In genomic region chr17:17737938-17738894, GRCh38 we compare ENCODE assay signal across 1 cellular context.
TF ChIP-seq lines count a peak whose summit lies in the region.

No MANE protein-coding gene starts in this region.

TF ChIP-seq in A549, 52 proteins besides CTCF, POLR2A, EP300 and RAD21 (continued from another document):
- TF ChIP-seq HOXB5 (CRISPR knock-in tag; IDR thresholded peaks at IDR 0.05) (peak; percentile 61; the same call in 1 of the 2 replicates), REST (IDR thresholded peaks at IDR 0.05) (no peak), USF2 (IDR thresholded peaks at IDR 0.05) (no peak), EHF (CRISPR knock-in tag; IDR thresholded peaks at IDR 0.05) (peak; percentile 82; the same call in 1 of the 2 replicates), ZFP36 (IDR thresholded peaks at IDR 0.05; ENCODE audit: borderline replicate concordance, partially characterized antibody) (no peak), MAX (IDR thresholded peaks at IDR 0.05) (no peak), SMC3 (IDR thresholded peaks at IDR 0.05) (no peak), EHMT2 (IDR thresholded peaks at IDR 0.05; ENCODE audit: low read depth) (no peak), JUNB (IDR thresholded peaks at IDR 0.05) (no peak), FOXS1 (CRISPR knock-in tag; IDR thresholded peaks at IDR 0.05) (no peak), KDM5A (IDR thresholded peaks at IDR 0.05) (no peak), ELK1 (IDR thresholded peaks at IDR 0.05; ENCODE audit: low read depth, low read length) (no peak), HDAC2 (IDR thresholded peaks at IDR 0.05) (no peak), HEYL (CRISPR knock-in tag; IDR thresholded peaks at IDR 0.05) (0 out of 2 replicates have a peak, but pooled peaks have one; percentile 47), MAZ (IDR thresholded peaks at IDR 0.05; ENCODE audit: borderline replicate concordance, low read depth, low read length) (no peak), POLR2AphosphoS2 (conservative IDR thresholded peaks at IDR 0.05; ENCODE audit: low read length) (no peak), MYC (IDR thresholded peaks at IDR 0.05; ENCODE audit: borderline replicate concordance, low read length) (no peak), KDM1A (IDR thresholded peaks at IDR 0.05; ENCODE audit: low read depth) (0 out of 2 replicates have a peak, but pooled peaks have one; percentile 40), SREBF2 (IDR thresholded peaks at IDR 0.05) (no peak), PHF8 (IDR thresholded peaks at IDR 0.05; ENCODE audit: borderline replicate concordance, low read depth) (no peak), HMGXB4 (CRISPR knock-in tag; IDR thresholded peaks at IDR 0.05; ENCODE audit: borderline replicate concordance) (no peak), BHLHE40 (IDR thresholded peaks at IDR 0.05; ENCODE audit: low read depth, low read length) (no peak), NR3C1 (IDR thresholded peaks at IDR 0.05) (no peak), E2F6 (IDR thresholded peaks at IDR 0.05; ENCODE audit: borderline replicate concordance, low read depth) (no peak), RNF2 (IDR thresholded peaks at IDR 0.05; ENCODE audit: borderline replicate concordance, low read depth) (no peak), HOXB13 (CRISPR knock-in tag; IDR thresholded peaks at IDR 0.05; ENCODE audit: low read depth) (peak; percentile 86; the same call in 1 of the 2 replicates), CBX2 (IDR thresholded peaks at IDR 0.05; ENCODE audit: borderline replicate concordance, low read depth) (no peak), RARB (CRISPR knock-in tag; IDR thresholded peaks at IDR 0.05) (no peak), TP53 (CRISPR knock-in tag; IDR thresholded peaks at IDR 0.05) (no peak), TFCP2L1 (CRISPR knock-in tag; IDR thresholded peaks at IDR 0.05) (no peak), JUN (IDR thresholded peaks at IDR 0.05) (no peak; a peak in 1 of 5 replicates), GATA3 (IDR thresholded peaks at IDR 0.05; ENCODE audit: borderline replicate concordance) (peak; percentile 20; the same call in 1 of the 2 replicates), ATOH8 (CRISPR knock-in tag; IDR thresholded peaks at IDR 0.05; ENCODE audit: low read depth) (no peak; the same call in 1 of the 2 replicates), HES2 (IDR thresholded peaks at IDR 0.05) (no peak), ZSCAN20 (CRISPR knock-in tag; IDR thresholded peaks at IDR 0.05) (peak; percentile 59; the same call in 1 of the 2 replicates), CHD2 (IDR thresholded peaks at IDR 0.05; ENCODE audit: low read length, partially characterized antibody) (no peak), ZC3H11A (IDR thresholded peaks at IDR 0.05) (no peak), FOSL2 (IDR thresholded peaks at IDR 0.05) (no peak), FOSL2 (CRISPR knock-in tag; IDR thresholded peaks at IDR 0.05) (no peak), HOXA7 (CRISPR knock-in tag; IDR thresholded peaks at IDR 0.05) (peak; percentile 73; the same call in 1 of the 2 replicates), FOSB (CRISPR knock-in tag; IDR thresholded peaks at IDR 0.05) (no peak)
